Comparison of ENCODE assay signal across 28 cellular contexts in the genomic region with DNA sequence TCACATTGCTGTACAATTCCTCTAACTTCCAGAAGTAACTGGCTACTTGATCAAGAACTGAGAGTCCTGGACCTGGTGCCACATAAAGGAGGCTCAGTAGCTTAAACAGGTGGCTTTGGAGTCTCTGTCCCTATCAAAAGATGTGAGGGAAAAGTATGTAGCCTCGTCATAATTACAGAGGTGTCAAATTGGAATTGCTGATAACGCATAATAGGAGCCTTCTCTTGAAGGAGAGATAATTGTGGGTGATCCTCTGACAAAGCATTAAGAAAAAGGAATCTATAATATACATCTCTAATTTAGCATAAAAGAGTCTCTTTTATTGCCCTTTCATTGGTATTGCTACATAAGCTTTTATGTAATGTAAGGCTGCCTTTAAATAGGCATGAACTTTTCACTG.
"Had no signal": no experiment of that assay in that cellular context is flagged by ENCODE, and none has a peak within 500 bp of the region (broad histone marks: within the 10 kb centered on the region; RNA-seq: fewer than 3 reads in every experiment).

No MANE protein-coding gene starts in this region.

- H3K27ac ChIP-seq: ascending aorta, breast epithelium, cardiac muscle cell, colonic mucosa, WERI-Rb-1 had no signal

- DNase-seq: activated B cell treated with CpG ODN at 0.5 μM for 24 hours; activated CD4-positive, alpha-beta T cell treated with anti-CD3 and anti-CD28 coated beads for 48 hours; activated CD4-positive, alpha-beta T cell treated with anti-CD3 and anti-CD28 coated beads, Interleukin-2, amount 50 U/mL, for 1 hour; activated CD4-positive, alpha-beta T cell treated with anti-CD3 and anti-CD28 coated beads, Interleukin-2, amount 50 U/mL, for 48 hours; activated CD8-positive, alpha-beta memory T cell treated with anti-CD3 and anti-CD28 coated beads for 24 hours; activated CD8-positive, alpha-beta T cell treated with anti-CD3 and anti-CD28 coated beads for 36 hours; activated effector memory CD4-positive, alpha-beta T cell treated with Interleukin-2 at 50 U/mL for 16 hours; activated naive CD4-positive, alpha-beta T cell treated with anti-CD3 and anti-CD28 coated beads for 36 hours; activated naive CD8-positive, alpha-beta T cell treated with anti-CD3 and anti-CD28 coated beads for 36 hours; activated naive CD8-positive, alpha-beta T cell treated with anti-CD3 and anti-CD28 coated beads, Interleukin-2, amount 50 U/mL, for 24 hours; activated T-cell treated with anti-CD3 and anti-CD28 coated beads, Interleukin-2, amount 50 U/mL, for 4 hours; central memory CD4-positive, alpha-beta T cell; cerebellar nuclear complex; colonic mucosa; effector CD8-positive, alpha-beta T cell; endodermal cell; foreskin fibroblast; head of caudate nucleus; T-helper 17 cell; T1000; WERI-Rb-1 had no signal

- ATAC-seq: activated CD4-positive, CD25-positive, alpha-beta regulatory T cell treated with anti-CD3 and anti-CD28 coated beads, Interleukin-2, amount 50 U/mL, for 24 hours; activated CD8-positive, alpha-beta T cell treated with anti-CD3 and anti-CD28 coated beads for 36 hours; activated naive CD8-positive, alpha-beta T cell treated with anti-CD3 and anti-CD28 coated beads, Interleukin-2, amount 50 U/mL, for 24 hours; activated T-cell treated with anti-CD3 and anti-CD28 coated beads, Interleukin-2, amount 50 U/mL, for 4 hours; activated T-helper 17 cell treated with anti-CD3 and anti-CD28 coated beads, Interleukin-2, amount 50 U/mL, for 72 hours; esophagus mucosa; T-helper 17 cell had no signal

- H3K27me3 ChIP-seq: ascending aorta, breast epithelium, cardiac muscle cell, colonic mucosa had no signal

- H3K9me3 ChIP-seq: ascending aorta, breast epithelium, colonic mucosa had no signal

- H3K4me1 ChIP-seq: ascending aorta, breast epithelium, colonic mucosa had no signal

- FAIRE-seq: frontal cortex had no signal

- H3K36me3 ChIP-seq: ascending aorta, breast epithelium, cardiac muscle cell, colonic mucosa, WERI-Rb-1 had no signal

- H3K4me3 ChIP-seq: ascending aorta, breast epithelium, cardiac muscle cell, colonic mucosa had no signal
